In genomic region chr22:46575915-46576555, GRCh38 we compare ENCODE assay signal across 8 cellular contexts. TPM values are rescaled to one million over a fixed set of nuclear protein-coding genes. Genes with fewer than 3 reads are reported as not detected.
A peak's percentile ranks its signal among the peaks of the same experiment; 100 is the strongest.
DNase-seq lines count a peak whose midpoint lies in the region; ATAC-seq, FAIRE-seq and TF ChIP-seq lines count a peak whose summit lies in the region.

No MANE protein-coding gene starts in this region.

- TF ChIP-seq CTCF in RWPE1 (conservative IDR thresholded peaks at IDR 0.05; ENCODE audit: low read depth) (no peak), esophagus squamous epithelium (IDR thresholded peaks at IDR 0.05) (no peak), pancreas (IDR thresholded peaks at IDR 0.05) (no peak)

- peak overlapping the region; percentile 79 for H3K27ac ChIP-seq in RWPE1
- H3K27ac ChIP-seq in esophagus squamous epithelium, result peak overlapping the region; percentile 74 to 88 (median 83)
- peak overlapping the region; percentile 78 to 97 (median 88) for H3K27ac ChIP-seq in pancreas

- FAIRE-seq in pancreas (lab: Jason Lieb, UNC), result no peak

- 60 to 61% methylated on average over 1 to 5 of the region's 10 CpGs for WGBS in esophagus squamous epithelium, 2 donors
- 57 to 64% methylated on average over 10 of the region's 10 CpGs for WGBS in pancreas, 2 donors

- no peak for TF ChIP-seq POLR2A in esophagus squamous epithelium (IDR thresholded peaks at IDR 0.05)

- H3K4me3 ChIP-seq in esophagus squamous epithelium, result peak overlapping the region; percentile 31 to 88 (median 68)
- peak overlapping the region in 2 of 4 donors; percentile 31 to 79 for H3K4me3 ChIP-seq in pancreas

- POLR2A ChIA-PET in RWPE1 (lab: Yijun Ruan, JAX; ENCODE audit: low non-redundant PET), result interaction anchor here (0.6 kb wide), 1 partner anchor 10 kb away, joined by 3 read pairs; no protein-coding TSS in a partner anchor

- peak; percentile 22 for DNase-seq in DMS79 treated with DMSO at 0.1 percent for 48 hours (lab: John Stamatoyannopoulos, UW)
- no peak for DNase-seq in RWPE1 (ENCODE audit: low spot score)
- no peak for DNase-seq in esophagus squamous epithelium (lab: John Stamatoyannopoulos, UW)
- DNase-seq in pancreas, result peak in 3 of 6 donors; percentile 42 to 58 (median 50)
- DNase-seq in Ammon's horn (ENCODE audit: low spot score), result no peak
- DNase-seq in retina, result no peak

- H3K27me3 ChIP-seq in esophagus squamous epithelium (no peaks in the 10 kb centered on the region), pancreas (no peaks in the 10 kb centered on the region)

- intact Hi-C loops in esophagus squamous epithelium (cut with DNase I), result no loop called here
- intact Hi-C loops in pancreas (cut with DNase I), result loop anchor here in 2 of 3 donors (10.0 kb wide), 2 partner anchors 159 to 179 kb away; partner anchors contain the start of gene CERK (in 1 of the 2)

- H3K4me1 ChIP-seq in esophagus squamous epithelium (peaks cover 46 to 62% (median 49%) of the 10 kb centered on the region in 3 donors), pancreas (peaks cover 45 to 61% (median 48%) of the 10 kb centered on the region in 3 donors)

- peak in 2 of 4 donors; percentile 2 to 4 for ATAC-seq in pancreas
- ATAC-seq in HG03280 (IDR thresholded peaks at IDR 0.05; ENCODE audit: unreplicated experiment), result no peak
- no peak for ATAC-seq in HG02973 (IDR thresholded peaks at IDR 0.05; ENCODE audit: unreplicated experiment)

- H3K36me3 ChIP-seq in esophagus squamous epithelium (no peaks in the 10 kb centered on the region), pancreas (no peaks in the 10 kb centered on the region)

- H3K9me3 ChIP-seq in esophagus squamous epithelium, result peaks cover 0 to 14% (median 8%) of the 10 kb centered on the region in 3 donors
- no peaks in the 10 kb centered on the region for H3K9me3 ChIP-seq in pancreas

- CTCF ChIA-PET in RWPE1 (lab: Yijun Ruan, JAX), result interaction anchor here (1.1 kb wide), 1 partner anchor 13 kb away, joined by 4 read pairs; no protein-coding TSS in a partner anchor

RNA-seq across cellular contexts. Expression of gene CELSR1, which starts 38.6 kb away (rescaled TPM):
- 10 to 100 TPM; 38.7 to 50.6 (median 43.7) TPM for total RNA-seq in esophagus squamous epithelium
- total RNA-seq in pancreas, result 1 to 10 TPM in 5 of 6 donors, under 1 TPM in 1; 0.75 to 3.2 (median 1.2) TPM
- polyA plus RNA-seq in pancreas, result 1 to 10 TPM; 1.6 to 2.2 TPM

RNA-seq across cellular contexts. Expression of gene GRAMD4, which starts 44.2 kb away (rescaled TPM):
- total RNA-seq in esophagus squamous epithelium, result 100 to 1,000 TPM in 1 of 4 donors, 10 to 100 TPM in 3; 27.0 to 122 (median 33.3) TPM
- total RNA-seq in pancreas, result 10 to 100 TPM; 16.6 to 36.4 (median 23.6) TPM
- polyA plus RNA-seq in pancreas, result 10 to 100 TPM; 13.2 to 13.8 TPM

Comparison
In these comparisons a context has a peak if more than half of its experiments do, and no peak if none do; other contexts are left out.
1. RNA of gene CELSR1, which starts 38.6 kb away (total RNA-seq): 38.7 to 50.6 TPM in esophagus squamous epithelium; 0.75 to 3.2 TPM in pancreas; every median in the first group is over 4 times any median in the second.
2. Peak in every context shown above with its lines, with median percentiles within 50 percentile points of each other: H3K27ac ChIP-seq.